In the genomic region with DNA sequence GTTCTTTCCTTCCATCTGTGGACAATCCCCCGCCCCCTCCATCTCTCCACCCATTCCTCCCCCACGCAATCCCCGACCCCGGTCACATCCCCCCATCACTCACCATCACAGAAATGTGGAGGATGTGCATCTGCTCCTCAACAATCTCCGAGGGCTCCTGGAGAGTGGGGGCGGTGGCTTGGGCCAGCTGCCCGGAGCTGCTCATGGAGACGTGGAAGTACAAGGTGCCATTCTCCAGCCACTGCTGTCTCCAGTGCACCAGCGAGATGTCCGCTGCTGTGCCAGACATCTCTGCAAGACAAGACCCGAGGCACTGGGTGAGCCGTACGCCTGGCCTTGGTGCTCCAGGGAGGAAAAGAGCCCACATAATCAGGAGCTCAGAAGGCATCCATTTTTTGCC, we compare ENCODE assay signal across 29 cellular contexts.
"Had no signal": no experiment of that assay in that cellular context is flagged by ENCODE, and none has a peak within 500 bp of the region (broad histone marks: within the 10 kb centered on the region; RNA-seq: fewer than 3 reads in every experiment).

No MANE protein-coding gene starts in this region.

- H3K27me3 ChIP-seq: ascending aorta, cardiac muscle cell had no signal

- H3K9me3 ChIP-seq: ascending aorta had no signal

- H3K27ac ChIP-seq: cardiac muscle cell, VCaP had no signal

- H3K36me3 ChIP-seq: ascending aorta, cardiac muscle cell had no signal

- FAIRE-seq: bronchial epithelial cell, TTC549 had no signal

- ATAC-seq: activated CD8-positive, alpha-beta T cell treated with anti-CD3 and anti-CD28 coated beads for 36 hours; activated naive CD8-positive, alpha-beta T cell treated with anti-CD3 and anti-CD28 coated beads, Interleukin-2, amount 50 U/mL, for 24 hours had no signal

- H3K4me3 ChIP-seq: ascending aorta, cardiac muscle cell had no signal

- DNase-seq: activated B cell treated with CpG ODN at 0.5 μM for 24 hours; activated CD4-positive, alpha-beta memory T cell treated with anti-CD3 and anti-CD28 coated beads for 36 hours; activated CD4-positive, alpha-beta T cell treated with anti-CD3 and anti-CD28 coated beads for 4 hours; activated CD4-positive, alpha-beta T cell treated with anti-CD3 and anti-CD28 coated beads, Interleukin-2, amount 10 ng/mL, durations not matched to agents 24 days and 14 days; activated CD4-positive, alpha-beta T cell treated with anti-CD3 and anti-CD28 coated beads, Interleukin-2, amount 50 U/mL, for 1 hour; activated CD4-positive, alpha-beta T cell treated with anti-CD3 and anti-CD28 coated beads, Interleukin-2, amount 50 U/mL, for 4 hours; activated CD4-positive, CD25-positive, alpha-beta regulatory T cell treated with anti-CD3 and anti-CD28 coated beads, Interleukin-2, amount 50 U/mL, for 72 hours; activated CD8-positive, alpha-beta memory T cell treated with anti-CD3 and anti-CD28 coated beads, Interleukin-2, amount 50 U/mL, for 4 hours; activated CD8-positive, alpha-beta T cell treated with anti-CD3 and anti-CD28 coated beads for 36 hours; activated effector memory CD4-positive, alpha-beta T cell treated with Interleukin-2 at 50 U/mL for 16 hours; activated gamma-delta T cell; activated naive CD4-positive, alpha-beta T cell treated with anti-CD3 and anti-CD28 coated beads, Interleukin-2, amount 10 ng/mL, durations not matched to agents 7 days and 5 days; activated naive CD4-positive, alpha-beta T cell treated with Interleukin-2 at 50 U/mL for 16 hours; activated naive CD8-positive, alpha-beta T cell treated with anti-CD3 and anti-CD28 coated beads, Interleukin-2, amount 10 ng/mL, durations not matched to agents 7 days and 5 days; activated naive CD8-positive, alpha-beta T cell treated with anti-CD3 and anti-CD28 coated beads, Interleukin-2, amount 50 U/mL, for 24 hours; activated T-cell treated with anti-CD3 and anti-CD28 coated beads for 4 hours; activated T-cell treated with anti-CD3 and anti-CD28 coated beads, Interleukin-2, amount 50 U/mL, for 1 hour; activated T-cell treated with anti-CD3 and anti-CD28 coated beads, Interleukin-2, amount 50 U/mL, for 48 hours; amygdala; caudate nucleus; cerebellar nuclear complex; T-helper 1 cell; T-helper 2 cell; T-helper 9 cell had no signal
